In genomic region chr1:157170677-157171515, GRCh38 we compare ENCODE assay signal across 8 cellular contexts. TPM values are rescaled to one million over a fixed set of nuclear protein-coding genes. Genes with fewer than 3 reads are reported as not detected.
A peak's percentile ranks its signal among the peaks of the same experiment; 100 is the strongest.
DNase-seq lines count a peak whose midpoint lies in the region; ATAC-seq, FAIRE-seq and TF ChIP-seq lines count a peak whose summit lies in the region.

No MANE protein-coding gene starts in this region.

- no peaks in the 10 kb centered on the region for H3K4me1 ChIP-seq in BE2C
- no peaks in the 10 kb centered on the region for H3K4me1 ChIP-seq in thyroid gland

- no peaks in the 10 kb centered on the region; the same call in 1 of the 2 replicates for H3K27me3 ChIP-seq in BE2C
- no peaks in the 10 kb centered on the region for H3K27me3 ChIP-seq in thyroid gland

- TF ChIP-seq CTCF in BE2C (IDR thresholded peaks at IDR 0.05; ENCODE audit: low read depth, low read length) = peak; percentile 69
- TF ChIP-seq CTCF in thyroid gland (IDR thresholded peaks at IDR 0.05) = peak in 2 of 6 experiments; percentile 14 to 27
- no peak for TF ChIP-seq CTCF in lower leg skin (IDR thresholded peaks at IDR 0.05)

- no peak for ATAC-seq in HG03442 (IDR thresholded peaks at IDR 0.05; ENCODE audit: unreplicated experiment)

- H3K27ac Mint-ChIP-seq in activated T-cell treated with anti-CD3 and anti-CD28 coated beads, Interleukin-2, amount 50 U/mL, for 24 hours = no peak overlapping the region

- H3K9me3 ChIP-seq in BE2C (no peaks in the 10 kb centered on the region), thyroid gland (no peaks in the 10 kb centered on the region)

- no peaks in the 10 kb centered on the region for H3K36me3 ChIP-seq in BE2C
- H3K36me3 ChIP-seq in thyroid gland = no peaks in the 10 kb centered on the region

- intact Hi-C loops in thyroid gland (cut with DNase I) = loop anchor here (5.0 kb wide), 1 partner anchor 321 kb away; no protein-coding TSS in a partner anchor
- intact Hi-C loops in lower leg skin (cut with DNase I; ENCODE audit: low total_unique reads) = no loop called here

- no peak overlapping the region for H3K27ac ChIP-seq in thyroid gland

- WGBS in thyroid gland, 2 donors = 77% methylated on average over 19 to 22 of the region's 22 CpGs
- 73 to 75% methylated on average over 22 of the region's 22 CpGs for WGBS in lower leg skin, 2 donors

- DNase-seq in BE2C = peak; percentile 72
- DNase-seq in GM12891 (ENCODE audit: insufficient read length, low spot score) = no peak
- peak; percentile 60 for DNase-seq in NCI-H748 (lab: John Stamatoyannopoulos, UW; ENCODE audit: unreplicated experiment)
- peak; percentile 55 for DNase-seq in activated T-cell treated with anti-CD3 and anti-CD28 coated beads, Interleukin-2, amount 50 U/mL, for 24 hours
- DNase-seq in islet precursor cell = peak; percentile 73
- peak; percentile 12 to 23 for DNase-seq in thyroid gland
- no peak for DNase-seq in lower leg skin (ENCODE audit: low spot score in 2 of 2)

- H3K4me3 ChIP-seq in BE2C (ENCODE audit: low read depth, low read length) (no peak overlapping the region), thyroid gland (replicated peaks in 1 of 3) (no peak overlapping the region), lower leg skin (ENCODE audit: low read depth, poor library complexity, severe bottlenecking) (no peak overlapping the region)

- TF ChIP-seq POLR2A in GM12891 (IDR thresholded peaks at IDR 0.05; ENCODE audit: low read depth, low read length) (no peak), thyroid gland (IDR thresholded peaks at IDR 0.05) (no peak), lower leg skin (IDR thresholded peaks at IDR 0.05) (no peak)

- peak; percentile 65 for FAIRE-seq in GM12891 (lab: Jason Lieb, UNC)

- H3K27me3 Mint-ChIP-seq in activated T-cell treated with anti-CD3 and anti-CD28 coated beads, Interleukin-2, amount 50 U/mL, for 24 hours = peaks cover 20% of the 10 kb centered on the region

- H3K4me3 Mint-ChIP-seq in activated T-cell treated with anti-CD3 and anti-CD28 coated beads, Interleukin-2, amount 50 U/mL, for 24 hours = no peak overlapping the region

- H3K36me3 Mint-ChIP-seq in activated T-cell treated with anti-CD3 and anti-CD28 coated beads, Interleukin-2, amount 50 U/mL, for 24 hours (ENCODE audit: low read depth) = no peaks in the 10 kb centered on the region

- no peaks in the 10 kb centered on the region for H3K9me3 Mint-ChIP-seq in activated T-cell treated with anti-CD3 and anti-CD28 coated beads, Interleukin-2, amount 50 U/mL, for 24 hours

- H3K4me1 Mint-ChIP-seq in activated T-cell treated with anti-CD3 and anti-CD28 coated beads, Interleukin-2, amount 50 U/mL, for 24 hours (ENCODE audit: low read depth) = no peaks in the 10 kb centered on the region

TF ChIP-seq in GM12891, 5 proteins besides CTCF, POLR2A, EP300 and RAD21:
- TF ChIP-seq SPI1 (IDR thresholded peaks at IDR 0.05; ENCODE audit: low read depth, low read length) (no peak), POLR2AphosphoS5 (IDR thresholded peaks at IDR 0.05; ENCODE audit: low read depth, low read length) (no peak), POU2F2 (IDR thresholded peaks at IDR 0.05; ENCODE audit: low read depth, low read length) (no peak), TAF1 (IDR thresholded peaks at IDR 0.05; ENCODE audit: low read depth, low read length) (no peak), PAX5 (IDR thresholded peaks at IDR 0.05; ENCODE audit: insufficient read depth, low read length, severe bottlenecking) (no peak)

RNA-seq across cellular contexts. Expression of gene ETV3, which starts 32.7 kb away (rescaled TPM):
- polyA plus RNA-seq in BE2C (2012; ENCODE audit: insufficient read depth, insufficient read length, low read depth) = 32.5 TPM
- 7.4 TPM for polyA plus RNA-seq in GM12891 (2012; ENCODE audit: low read depth, missing spikeins)
- total RNA-seq in thyroid gland (10 to 100 TPM; 15.7 to 24.3 (median 16.0) TPM), lower leg skin (100 to 1,000 TPM in 1 of 4 donors, 10 to 100 TPM in 3; 81.2 to 117 (median 91.0) TPM)

Comparison
In these comparisons a context has a peak if more than half of its experiments do, and no peak if none do; other contexts are left out.
1. DNase-seq: peak in BE2C (single experiment), NCI-H748 (single experiment), activated T-cell treated with anti-CD3 and anti-CD28 coated beads, Interleukin-2, amount 50 U/mL, for 24 hours (single experiment), islet precursor cell (single experiment) and thyroid gland (2 of 2); none in GM12891 (single experiment) and lower leg skin (0 of 2).